10 cellular contexts compared by ENCODE assay signal in genomic region chr10:6402349-6402709, GRCh38.
DNase-seq lines count a peak whose midpoint lies in the region; ATAC-seq and TF ChIP-seq lines count a peak whose summit lies in the region.
"Had no signal": no experiment of that assay in that cellular context is flagged by ENCODE, and none has a peak within 500 bp of the region (broad histone marks: within the 10 kb centered on the region; RNA-seq: fewer than 3 reads in every experiment).

No MANE protein-coding gene starts in this region.

- H3K27me3 Mint-ChIP-seq in Caco-2 (ENCODE audit: insufficient read depth, unreplicated experiment): peaks cover 19% of the 10 kb centered on the region
- H3K27me3 Mint-ChIP-seq in osteocyte (ENCODE audit: unreplicated experiment): peaks cover 30% of the 10 kb centered on the region
- H3K27me3 Mint-ChIP-seq in activated T-helper 17 cell treated with anti-CD3 and anti-CD28 coated beads, Interleukin-2, amount 50 U/mL, for 72 hours: no peaks in the 10 kb centered on the region

- 0 out of 2 replicates have a peak, but pooled peaks cover 1% of the 10 kb centered on the region for H3K27me3 ChIP-seq in Caco-2 (replicated peaks; ENCODE audit: control insufficient read depth, insufficient read depth, low read length)

- no peak overlapping the region for H3K4me3 ChIP-seq in Caco-2 (ENCODE audit: low read depth, low read length)

- H3K4me3 Mint-ChIP-seq in Caco-2 (ENCODE audit: unreplicated experiment) (peak overlapping the region; percentile 85), osteocyte (ENCODE audit: unreplicated experiment) (no peak overlapping the region)
- no peak overlapping the region for H3K4me3 Mint-ChIP-seq in activated T-helper 17 cell treated with anti-CD3 and anti-CD28 coated beads, Interleukin-2, amount 50 U/mL, for 72 hours

- DNase-seq in Ammon's horn (ENCODE audit: low spot score) (peak; percentile 60), Caco-2 (no peak), osteocyte (ENCODE audit: extremely low spot score, unreplicated experiment) (peak; percentile 40), AG08396 (ENCODE audit: low spot score) (no peak), T-helper 2 cell (no peak)
- DNase-seq: NK-92 treated with Interleukin-12 subunit alpha and Interleukin-12 subunit beta, amount 100 ng/mL, for 24 hours had no signal

- H3K36me3 Mint-ChIP-seq in Caco-2 (ENCODE audit: insufficient read depth, unreplicated experiment) (peaks cover 4% of the 10 kb centered on the region), osteocyte (ENCODE audit: unreplicated experiment) (no peaks in the 10 kb centered on the region)
- no peaks in the 10 kb centered on the region for H3K36me3 Mint-ChIP-seq in activated T-helper 17 cell treated with anti-CD3 and anti-CD28 coated beads, Interleukin-2, amount 50 U/mL, for 72 hours (ENCODE audit: low read depth)
- H3K36me3 Mint-ChIP-seq: CD4-positive, alpha-beta memory T cell; T-cell had no signal

- peak; percentile 3; the same call in 2 of the 3 replicates for ATAC-seq in SK-N-SH treated with all-trans-retinoic acid at 6 μM for 48 hours
- ATAC-seq in activated T-helper 17 cell treated with anti-CD3 and anti-CD28 coated beads, Interleukin-2, amount 50 U/mL, for 72 hours (replicated peaks): no peak

- H3K4me1 ChIP-seq in Caco-2: 0 out of 2 replicates have a peak, but pooled peaks cover 4% of the 10 kb centered on the region

- no TSS peak for BruUV-seq in Caco-2 (replicated peaks; lab: Mats Ljungman, UMichigan)

- H3K4me1 Mint-ChIP-seq in Caco-2 (ENCODE audit: low read depth, unreplicated experiment): peaks cover 9% of the 10 kb centered on the region
- peaks cover 31% of the 10 kb centered on the region for H3K4me1 Mint-ChIP-seq in osteocyte (ENCODE audit: unreplicated experiment)
- H3K4me1 Mint-ChIP-seq in activated T-helper 17 cell treated with anti-CD3 and anti-CD28 coated beads, Interleukin-2, amount 50 U/mL, for 72 hours: peaks cover 23% of the 10 kb centered on the region

- TF ChIP-seq CTCF in Caco-2 (IDR thresholded peaks at IDR 0.05; ENCODE audit: insufficient read depth in 1 of 2, low read depth in 1 of 2, low read length in 1 of 2, severe bottlenecking in 1 of 2, unreplicated experiment in 1 of 2) (no peak), osteocyte (IDR thresholded peaks at IDR 0.05) (no peak)

- H3K9me3 ChIP-seq in Caco-2: no peaks in the 10 kb centered on the region

- CTCF ChIA-PET in Caco-2 (lab: Charles Lee): interaction anchor here (0.5 to 5.9 kb wide), 43 partner anchors 8 to 392 kb away, joined by 3 to 327 read pairs (median 5); partner anchors contain the start of gene PFKFB3

- no peaks in the 10 kb centered on the region for H3K36me3 ChIP-seq in Caco-2 (ENCODE audit: control insufficient read depth, insufficient read depth, low read length)

- intact Hi-C loops in Caco-2 (cut with micrococcal nuclease; ENCODE audit: unreplicated experiment): loop anchor here (5.0 kb wide), 1 partner anchor 455 kb away; no protein-coding TSS in a partner anchor

- POLR2A ChIA-PET in Caco-2 (lab: Charles Lee): interaction anchor here (0.6 to 1.8 kb wide), 7 partner anchors 13 to 512 kb away, joined by 3 to 46 read pairs (median 3); partner anchors contain the start of genes ANKRD16, FBH1 and PFKFB3

- H3K9me3 Mint-ChIP-seq in Caco-2 (ENCODE audit: unreplicated experiment) (no peaks in the 10 kb centered on the region), osteocyte (ENCODE audit: unreplicated experiment) (no peaks in the 10 kb centered on the region)
- no peaks in the 10 kb centered on the region for H3K9me3 Mint-ChIP-seq in activated T-helper 17 cell treated with anti-CD3 and anti-CD28 coated beads, Interleukin-2, amount 50 U/mL, for 72 hours
- H3K9me3 Mint-ChIP-seq: T-cell had no signal

- no peak overlapping the region for H3K27ac Mint-ChIP-seq in Caco-2 (ENCODE audit: unreplicated experiment)
- no peak overlapping the region for H3K27ac Mint-ChIP-seq in osteocyte (ENCODE audit: unreplicated experiment)
- H3K27ac Mint-ChIP-seq in activated T-helper 17 cell treated with anti-CD3 and anti-CD28 coated beads, Interleukin-2, amount 50 U/mL, for 72 hours: no peak overlapping the region

TF ChIP-seq in SK-N-SH treated with all-trans-retinoic acid at 6 μM for 48 hours, 23 proteins besides CTCF, POLR2A, EP300 and RAD21:
- TF ChIP-seq PPARA (CRISPR knock-in tag; IDR thresholded peaks at IDR 0.05; ENCODE audit: borderline replicate concordance) (no peak), TCF4 (CRISPR knock-in tag; IDR thresholded peaks at IDR 0.05; ENCODE audit: borderline replicate concordance) (no peak), ZC3H10 (CRISPR knock-in tag; IDR thresholded peaks at IDR 0.05) (no peak), POU6F1 (CRISPR knock-in tag; IDR thresholded peaks at IDR 0.05; ENCODE audit: borderline replicate concordance, low read depth) (no peak), TSHZ2 (CRISPR knock-in tag; IDR thresholded peaks at IDR 0.05) (no peak), ARNTL (CRISPR knock-in tag; IDR thresholded peaks at IDR 0.05; ENCODE audit: borderline replicate concordance, low read depth) (no peak), ESRRG (CRISPR knock-in tag; IDR thresholded peaks at IDR 0.05) (no peak), ZNF8 (CRISPR knock-in tag; IDR thresholded peaks at IDR 0.05) (no peak), GLIS3 (CRISPR knock-in tag; IDR thresholded peaks at IDR 0.05) (no peak), BACH2 (CRISPR knock-in tag; IDR thresholded peaks at IDR 0.05; ENCODE audit: borderline replicate concordance) (no peak), ISL1 (CRISPR knock-in tag; IDR thresholded peaks at IDR 0.05) (no peak), ZFP3 (CRISPR knock-in tag; IDR thresholded peaks at IDR 0.05) (no peak), SNAI2 (CRISPR knock-in tag; IDR thresholded peaks at IDR 0.05) (no peak), OSR1 (CRISPR knock-in tag; IDR thresholded peaks at IDR 0.05) (no peak), CREB5 (CRISPR knock-in tag; IDR thresholded peaks at IDR 0.05; ENCODE audit: low read depth) (no peak), CSRNP3 (CRISPR knock-in tag; IDR thresholded peaks at IDR 0.05) (no peak), CSDC2 (CRISPR knock-in tag; IDR thresholded peaks at IDR 0.05) (no peak)
TF ChIP-seq in SK-N-SH treated with all-trans-retinoic acid at 6 μM for 48 hours: peak in this region for 0.

Comparison
In these comparisons a context has a peak if more than half of its experiments do, and no peak if none do; other contexts are left out.
1. DNase-seq: peak in Ammon's horn (single experiment) and osteocyte (single experiment); none in Caco-2 (0 of 2), AG08396 (single experiment) and T-helper 2 cell (0 of 5).